19 cellular contexts compared by ENCODE assay signal in the genomic region with DNA sequence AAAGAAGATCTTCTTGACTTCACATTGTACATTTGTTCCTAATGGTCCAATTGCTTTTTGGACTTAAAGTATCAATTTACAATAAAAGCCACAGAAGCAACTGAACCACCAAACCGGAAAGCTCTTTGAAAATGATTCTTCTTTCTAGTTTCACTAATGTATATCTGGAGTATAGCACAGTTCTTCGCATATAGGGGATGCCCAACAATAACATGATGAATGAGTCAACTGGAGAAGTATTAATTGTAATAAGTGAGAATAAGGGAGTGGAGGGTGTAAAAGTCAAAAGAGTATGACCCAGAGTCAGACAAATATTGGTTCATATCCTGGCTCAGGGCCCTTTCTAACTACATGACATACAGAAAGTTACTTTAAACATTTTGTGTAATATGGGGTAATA.
DNase-seq lines count a peak whose midpoint lies in the region; ATAC-seq and TF ChIP-seq lines count a peak whose summit lies in the region.
"Had no signal": no experiment of that assay in that cellular context is flagged by ENCODE, and none has a peak within 500 bp of the region (broad histone marks: within the 10 kb centered on the region; RNA-seq: fewer than 3 reads in every experiment).

No MANE protein-coding gene starts in this region.

- H3K27ac Mint-ChIP-seq in activated CD8-positive, alpha-beta T cell treated with anti-CD3 and anti-CD28 coated beads for 36 hours: peak overlapping the region; percentile 10
- no peak overlapping the region for H3K27ac Mint-ChIP-seq in activated CD8-positive, alpha-beta T cell treated with anti-CD3 and anti-CD28 coated beads, Interleukin-2, amount 10 ng/mL, durations not matched to agents 7 days and 5 days
- H3K27ac Mint-ChIP-seq: stimulated activated naive CD8-positive, alpha-beta T cell treated with anti-CD3 and anti-CD28 coated beads, Interleukin-15, Interleukin-2, amounts not matched to agents 100 ng/mL and 50 ng/mL, for 24 hours had no signal

- H3K27me3 ChIP-seq in smooth muscle cell (ENCODE audit: low read depth): no peaks in the 10 kb centered on the region
- H3K27me3 ChIP-seq: gastroesophageal sphincter had no signal

- H3K36me3 ChIP-seq in smooth muscle cell (ENCODE audit: low read depth): no peaks in the 10 kb centered on the region
- H3K36me3 ChIP-seq: gastroesophageal sphincter had no signal

- H3K27ac ChIP-seq in smooth muscle cell (ENCODE audit: low read depth): no peak overlapping the region
- H3K27ac ChIP-seq: gastroesophageal sphincter had no signal

- H3K4me3 Mint-ChIP-seq in activated CD8-positive, alpha-beta T cell treated with anti-CD3 and anti-CD28 coated beads for 36 hours: no peak overlapping the region
- no peak overlapping the region for H3K4me3 Mint-ChIP-seq in activated CD8-positive, alpha-beta T cell treated with anti-CD3 and anti-CD28 coated beads, Interleukin-2, amount 10 ng/mL, durations not matched to agents 7 days and 5 days
- H3K4me3 Mint-ChIP-seq: stimulated activated naive CD8-positive, alpha-beta T cell treated with anti-CD3 and anti-CD28 coated beads, Interleukin-15, Interleukin-2, amounts not matched to agents 100 ng/mL and 50 ng/mL, for 24 hours had no signal

- POLR2A ChIA-PET in activated CD8-positive, alpha-beta T cell treated with anti-CD3 and anti-CD28 coated beads for 36 hours (lab: Charles Lee): no interaction called here
- POLR2A ChIA-PET in activated CD8-positive, alpha-beta T cell treated with anti-CD3 and anti-CD28 coated beads, Interleukin-2, amount 10 ng/mL, durations not matched to agents 7 days and 5 days (lab: Charles Lee): interaction anchor here (0.7 kb wide), 1 partner anchor 9 kb away, joined by 5 read pairs; no protein-coding TSS in a partner anchor

- peaks cover 1% of the 10 kb centered on the region for H3K36me3 Mint-ChIP-seq in activated CD8-positive, alpha-beta T cell treated with anti-CD3 and anti-CD28 coated beads for 36 hours (ENCODE audit: low read depth)
- H3K36me3 Mint-ChIP-seq in activated CD8-positive, alpha-beta T cell treated with anti-CD3 and anti-CD28 coated beads, Interleukin-2, amount 10 ng/mL, durations not matched to agents 7 days and 5 days (ENCODE audit: low read depth): no peaks in the 10 kb centered on the region

- no peak overlapping the region for H3K9ac ChIP-seq in smooth muscle cell (ENCODE audit: low read depth)
- H3K9ac ChIP-seq: SK-N-SH had no signal

- no peak for TF ChIP-seq CTCF in activated CD8-positive, alpha-beta T cell treated with anti-CD3 and anti-CD28 coated beads for 36 hours (IDR thresholded peaks at IDR 0.05)
- no peak for TF ChIP-seq CTCF in smooth muscle cell (IDR thresholded peaks at IDR 0.05; ENCODE audit: borderline replicate concordance, insufficient read depth, poor library complexity, severe bottlenecking)

- 99% methylated on average over 2 of the region's 2 CpGs for WGBS in smooth muscle cell (ENCODE audit: low lambda C conversion rate)

- intact Hi-C loops in activated CD8-positive, alpha-beta T cell treated with anti-CD3 and anti-CD28 coated beads for 36 hours (cut with micrococcal nuclease): no loop called here

- CTCF ChIA-PET in activated CD8-positive, alpha-beta T cell treated with anti-CD3 and anti-CD28 coated beads for 36 hours (lab: Charles Lee): no interaction called here
- CTCF ChIA-PET in activated CD8-positive, alpha-beta T cell treated with anti-CD3 and anti-CD28 coated beads, Interleukin-2, amount 10 ng/mL, durations not matched to agents 7 days and 5 days (lab: Charles Lee): no interaction called here

- no peaks in the 10 kb centered on the region for H3K27me3 Mint-ChIP-seq in activated CD8-positive, alpha-beta T cell treated with anti-CD3 and anti-CD28 coated beads for 36 hours
- no peaks in the 10 kb centered on the region for H3K27me3 Mint-ChIP-seq in activated CD8-positive, alpha-beta T cell treated with anti-CD3 and anti-CD28 coated beads, Interleukin-2, amount 10 ng/mL, durations not matched to agents 7 days and 5 days (ENCODE audit: low read depth)
- H3K27me3 Mint-ChIP-seq: stimulated activated naive CD8-positive, alpha-beta T cell treated with anti-CD3 and anti-CD28 coated beads, Interleukin-15, Interleukin-2, amounts not matched to agents 100 ng/mL and 50 ng/mL, for 24 hours had no signal

- peaks cover 31% of the 10 kb centered on the region for H3K4me1 Mint-ChIP-seq in activated CD8-positive, alpha-beta T cell treated with anti-CD3 and anti-CD28 coated beads for 36 hours (ENCODE audit: low read depth)
- peaks cover 20% of the 10 kb centered on the region for H3K4me1 Mint-ChIP-seq in activated CD8-positive, alpha-beta T cell treated with anti-CD3 and anti-CD28 coated beads, Interleukin-2, amount 10 ng/mL, durations not matched to agents 7 days and 5 days (ENCODE audit: low read depth)

- H3K9me3 ChIP-seq in smooth muscle cell (replicated peaks; ENCODE audit: low read depth): no peaks in the 10 kb centered on the region
- H3K9me3 ChIP-seq: gastroesophageal sphincter, SK-N-SH had no signal

- no peaks in the 10 kb centered on the region for H3K79me2 ChIP-seq in smooth muscle cell (ENCODE audit: low read depth)

- no peak for DNase-seq in activated CD8-positive, alpha-beta T cell treated with anti-CD3 and anti-CD28 coated beads for 36 hours
- DNase-seq in activated CD8-positive, alpha-beta T cell treated with anti-CD3 and anti-CD28 coated beads, Interleukin-2, amount 10 ng/mL, durations not matched to agents 7 days and 5 days: no peak
- no peak for DNase-seq in stimulated activated naive CD8-positive, alpha-beta T cell treated with anti-CD3 and anti-CD28 coated beads, Interleukin-15, Interleukin-2, amounts not matched to agents 100 U/mL and 50 U/mL, for 24 hours
- DNase-seq in germinal center (ENCODE audit: low spot score): no peak
- no peak for DNase-seq in activated naive CD4-positive, alpha-beta T cell treated with anti-CD3 and anti-CD28 coated beads, Interleukin-2, amount 50 U/mL, for 16 hours
- DNase-seq in smooth muscle cell (lab: John Stamatoyannopoulos, UW; ENCODE audit: unreplicated experiment): no peak
- DNase-seq: cerebellar nuclear complex, GF-D8, KBM-7, mesenchymal stem cell, NCI-H1436, NCI-H446 treated with DMSO at 0.1 percent for 48 hours, OCI-M1, SK-N-SH had no signal

- H3K9me3 Mint-ChIP-seq in activated CD8-positive, alpha-beta T cell treated with anti-CD3 and anti-CD28 coated beads for 36 hours: no peaks in the 10 kb centered on the region
- no peaks in the 10 kb centered on the region for H3K9me3 Mint-ChIP-seq in activated CD8-positive, alpha-beta T cell treated with anti-CD3 and anti-CD28 coated beads, Interleukin-2, amount 10 ng/mL, durations not matched to agents 7 days and 5 days (ENCODE audit: insufficient read depth)
- H3K9me3 Mint-ChIP-seq: stimulated activated naive CD8-positive, alpha-beta T cell treated with anti-CD3 and anti-CD28 coated beads, Interleukin-15, Interleukin-2, amounts not matched to agents 100 ng/mL and 50 ng/mL, for 24 hours had no signal

- no peak overlapping the region for H3K4me2 ChIP-seq in smooth muscle cell
- H3K4me2 ChIP-seq: SK-N-SH had no signal

- H3K4me1 ChIP-seq in smooth muscle cell (ENCODE audit: low read depth): no peaks in the 10 kb centered on the region

- ATAC-seq in activated CD8-positive, alpha-beta T cell treated with anti-CD3 and anti-CD28 coated beads for 36 hours: peak; percentile 92
- no peak for ATAC-seq in activated CD8-positive, alpha-beta T cell treated with anti-CD3 and anti-CD28 coated beads, Interleukin-2, amount 10 ng/mL, durations not matched to agents 7 days and 5 days
- ATAC-seq in GM21423 (IDR thresholded peaks at IDR 0.05; ENCODE audit: unreplicated experiment): peak; percentile 64
- peak; percentile 86 for ATAC-seq in HG03159 (IDR thresholded peaks at IDR 0.05; ENCODE audit: unreplicated experiment)
- peak; percentile 80 for ATAC-seq in stimulated activated naive CD8-positive, alpha-beta T cell treated with anti-CD3 and anti-CD28 coated beads, Interleukin-15, Interleukin-2, amounts not matched to agents 100 U/mL and 50 U/mL, for 24 hours
- ATAC-seq: gastroesophageal sphincter, HCT116 had no signal

- no peaks in the 10 kb centered on the region for H4K20me1 ChIP-seq in smooth muscle cell (ENCODE audit: low read depth)

- H3K4me3 ChIP-seq in smooth muscle cell: no peak overlapping the region
- H3K4me3 ChIP-seq: gastroesophageal sphincter had no signal

- H3F3A ChIP-seq in smooth muscle cell (ENCODE audit: low read depth): no peaks in the 10 kb centered on the region

- H2AFZ ChIP-seq in smooth muscle cell (ENCODE audit: low read depth): no peak overlapping the region
